In the genomic region with DNA sequence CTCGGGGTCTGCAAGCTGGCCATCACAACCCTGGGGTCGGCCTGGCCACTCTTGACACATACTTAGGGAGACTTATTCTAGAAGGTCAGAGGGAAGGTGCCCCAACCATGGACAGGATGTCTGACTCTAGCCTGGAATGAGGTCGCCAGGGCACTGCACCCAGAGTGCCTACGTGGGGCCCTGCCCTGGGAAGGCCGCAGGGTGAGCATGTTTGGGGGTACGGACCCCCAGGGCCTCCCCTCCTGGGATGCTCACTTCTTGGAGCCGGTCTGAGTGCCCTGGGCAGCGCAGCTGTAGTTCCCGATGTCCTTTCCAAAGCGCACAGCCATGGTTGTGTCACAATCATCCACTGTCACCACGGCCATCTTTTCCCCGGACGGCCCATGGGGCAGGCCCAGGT, we compare ENCODE assay signal across 5 cellular contexts.
"Had no signal": no experiment of that assay in that cellular context is flagged by ENCODE, and none has a peak within 500 bp of the region (broad histone marks: within the 10 kb centered on the region; RNA-seq: fewer than 3 reads in every experiment).

No MANE protein-coding gene starts in this region.

- DNase-seq: IMR-90, KBM-7 had no signal

- H3K27ac ChIP-seq: HL-60 had no signal

- H3K4me3 ChIP-seq: K562 had no signal

- ATAC-seq: HepG2, K562 had no signal
